In the genomic region with DNA sequence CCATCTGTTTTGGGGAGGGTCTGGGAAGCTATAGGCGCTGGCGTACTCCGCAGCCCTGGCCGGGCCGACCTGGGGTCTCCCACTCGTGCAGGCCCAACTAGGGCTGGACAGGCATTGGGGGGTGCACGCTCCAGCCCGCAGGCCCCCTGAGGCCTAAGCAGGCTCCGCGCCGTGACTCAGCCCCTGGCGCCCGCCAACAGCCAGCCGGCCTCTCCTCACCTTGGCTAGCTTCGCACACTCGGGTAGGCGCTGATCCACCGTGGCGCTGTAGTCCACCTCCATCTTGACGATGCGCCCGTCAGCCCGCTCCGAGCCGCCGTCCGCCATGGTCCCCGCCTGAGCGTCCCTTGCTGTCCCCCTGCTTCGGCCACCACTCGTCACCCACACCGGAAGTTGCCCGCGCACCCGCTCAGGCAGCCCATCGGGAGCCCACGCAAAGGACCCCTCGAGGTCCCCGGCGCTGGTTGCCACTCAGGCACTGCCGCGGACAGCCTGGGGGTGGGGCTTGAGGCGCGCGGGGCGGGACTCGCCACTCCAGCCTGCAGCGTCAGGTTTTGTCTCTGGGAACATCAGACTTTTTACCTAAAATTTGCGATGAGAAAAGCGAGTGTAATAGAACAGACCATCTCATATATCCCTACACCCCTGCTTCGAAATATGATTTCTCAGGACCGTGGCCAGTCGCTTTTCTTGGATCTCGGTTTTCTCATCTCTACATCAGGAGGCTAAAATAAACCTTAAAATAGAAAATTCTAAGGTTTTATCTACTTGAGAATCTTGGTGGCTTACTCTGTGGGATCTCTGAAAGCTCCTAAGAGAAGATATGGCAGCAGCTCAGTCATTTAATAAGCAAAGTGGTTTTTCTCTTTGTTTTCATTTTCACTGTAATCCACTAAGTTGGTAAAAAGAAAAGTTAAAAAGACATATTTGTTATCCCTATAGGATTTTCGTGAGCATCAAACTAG, we compare ENCODE assay signal across 1 cellular context.
TF ChIP-seq lines count a peak whose summit lies in the region.

A gene (minus strand): TSS at position 385 of the 965 bp plus-strand sequence. CDS start 58 bp downstream, at position 327.

TF ChIP-seq in HepG2, 621 proteins besides CTCF, POLR2A, EP300 and RAD21 (continued from another document and continues in another):
- TF ChIP-seq, protein P1, sequence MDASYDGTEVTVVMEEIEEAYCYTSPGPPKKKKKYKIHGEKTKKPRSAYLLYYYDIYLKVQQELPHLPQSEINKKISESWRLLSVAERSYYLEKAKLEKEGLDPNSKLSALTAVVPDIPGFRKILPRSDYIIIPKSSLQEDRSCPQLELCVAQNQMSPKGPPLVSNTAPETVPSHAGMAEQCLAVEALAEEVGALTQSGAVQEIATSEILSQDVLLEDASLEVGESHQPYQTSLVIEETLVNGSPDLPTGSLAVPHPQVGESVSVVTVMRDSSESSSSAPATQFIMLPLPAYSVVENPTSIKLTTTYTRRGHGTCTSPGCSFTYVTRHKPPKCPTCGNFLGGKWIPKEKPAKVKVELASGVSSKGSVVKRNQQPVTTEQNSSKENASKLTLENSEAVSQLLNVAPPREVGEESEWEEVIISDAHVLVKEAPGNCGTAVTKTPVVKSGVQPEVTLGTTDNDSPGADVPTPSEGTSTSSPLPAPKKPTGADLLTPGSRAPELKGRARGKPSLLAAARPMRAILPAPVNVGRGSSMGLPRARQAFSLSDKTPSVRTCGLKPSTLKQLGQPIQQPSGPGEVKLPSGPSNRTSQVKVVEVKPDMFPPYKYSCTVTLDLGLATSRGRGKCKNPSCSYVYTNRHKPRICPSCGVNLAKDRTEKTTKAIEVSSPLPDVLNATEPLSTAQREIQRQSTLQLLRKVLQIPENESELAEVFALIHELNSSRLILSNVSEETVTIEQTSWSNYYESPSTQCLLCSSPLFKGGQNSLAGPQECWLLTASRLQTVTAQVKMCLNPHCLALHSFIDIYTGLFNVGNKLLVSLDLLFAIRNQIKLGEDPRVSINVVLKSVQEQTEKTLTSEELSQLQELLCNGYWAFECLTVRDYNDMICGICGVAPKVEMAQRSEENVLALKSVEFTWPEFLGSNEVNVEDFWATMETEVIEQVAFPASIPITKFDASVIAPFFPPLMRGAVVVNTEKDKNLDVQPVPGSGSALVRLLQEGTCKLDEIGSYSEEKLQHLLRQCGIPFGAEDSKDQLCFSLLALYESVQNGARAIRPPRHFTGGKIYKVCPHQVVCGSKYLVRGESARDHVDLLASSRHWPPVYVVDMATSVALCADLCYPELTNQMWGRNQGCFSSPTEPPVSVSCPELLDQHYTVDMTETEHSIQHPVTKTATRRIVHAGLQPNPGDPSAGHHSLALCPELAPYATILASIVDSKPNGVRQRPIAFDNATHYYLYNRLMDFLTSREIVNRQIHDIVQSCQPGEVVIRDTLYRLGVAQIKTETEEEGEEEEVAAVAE (CRISPR knock-in tag; IDR thresholded peaks at IDR 0.05; ENCODE audit: borderline replicate concordance) = peak; percentile 85
- TF ChIP-seq ZNF883 (CRISPR knock-in tag; IDR thresholded peaks at IDR 0.05; ENCODE audit: not compliant biosample characterization) (peak; percentile 99), SP4 (CRISPR knock-in tag; IDR thresholded peaks at IDR 0.05) (peak; percentile 88; the same call in 1 of the 2 replicates), PCBP1 (IDR thresholded peaks at IDR 0.05; ENCODE audit: borderline replicate concordance, low read depth, low read length) (peak; percentile 87; the same call in 1 of the 2 replicates), ZNF670 (CRISPR knock-in tag; IDR thresholded peaks at IDR 0.05; ENCODE audit: borderline replicate concordance) (peak; percentile 65), ZNF589 (CRISPR knock-in tag; conservative IDR thresholded peaks at IDR 0.05) (0 out of 2 replicates have a peak, but pooled peaks have one; percentile 58), ZNF790 (CRISPR knock-in tag; IDR thresholded peaks at IDR 0.05; ENCODE audit: borderline replicate concordance) (peak; percentile 92), ZNF615 (CRISPR knock-in tag; IDR thresholded peaks at IDR 0.05; ENCODE audit: borderline replicate concordance) (no peak), ZFYVE20 (CRISPR knock-in tag; IDR thresholded peaks at IDR 0.05; ENCODE audit: borderline replicate concordance, low read depth) (peak; percentile 64; the same call in 1 of the 2 replicates), MYNN (CRISPR knock-in tag; IDR thresholded peaks at IDR 0.05; ENCODE audit: low read depth) (no peak), SKI (IDR thresholded peaks at IDR 0.05; ENCODE audit: partially characterized antibody) (peak; percentile 57), MAFF (IDR thresholded peaks at IDR 0.05; ENCODE audit: low read depth, low read length) (no peak; the same call in 1 of the 2 replicates), ZFX (CRISPR knock-in tag; IDR thresholded peaks at IDR 0.05; ENCODE audit: low read depth) (peak; percentile 100), ZNF7 (CRISPR knock-in tag; IDR thresholded peaks at IDR 0.05) (peak; percentile 47), XBP1 (CRISPR knock-in tag; IDR thresholded peaks at IDR 0.05) (no peak), TEAD3 (CRISPR knock-in tag; optimal IDR thresholded peaks at IDR 0.05; ENCODE audit: borderline replicate concordance) (peak; percentile 71), FOSL1 (CRISPR knock-in tag; IDR thresholded peaks at IDR 0.05; ENCODE audit: borderline replicate concordance) (no peak), ZNF660 (CRISPR knock-in tag; IDR thresholded peaks at IDR 0.05; ENCODE audit: borderline replicate concordance, low read depth) (no peak), ZMAT3 (CRISPR knock-in tag; conservative IDR thresholded peaks at IDR 0.05) (peak; percentile 98), ZNF20 (CRISPR knock-in tag; IDR thresholded peaks at IDR 0.05) (no peak), FOXK2 (IDR thresholded peaks at IDR 0.05) (no peak), SUZ12 (IDR thresholded peaks at IDR 0.05; ENCODE audit: low read depth, low read length) (no peak), HNRNPLL (IDR thresholded peaks at IDR 0.05; ENCODE audit: low read depth, low read length, poor library complexity, severe bottlenecking) (peak; percentile 61), HIVEP1 (CRISPR knock-in tag; IDR thresholded peaks at IDR 0.05) (peak; percentile 89), MTF1 (CRISPR knock-in tag; IDR thresholded peaks at IDR 0.05) (no peak; the same call in 1 of the 2 replicates)
- TF ChIP-seq, protein P2, sequence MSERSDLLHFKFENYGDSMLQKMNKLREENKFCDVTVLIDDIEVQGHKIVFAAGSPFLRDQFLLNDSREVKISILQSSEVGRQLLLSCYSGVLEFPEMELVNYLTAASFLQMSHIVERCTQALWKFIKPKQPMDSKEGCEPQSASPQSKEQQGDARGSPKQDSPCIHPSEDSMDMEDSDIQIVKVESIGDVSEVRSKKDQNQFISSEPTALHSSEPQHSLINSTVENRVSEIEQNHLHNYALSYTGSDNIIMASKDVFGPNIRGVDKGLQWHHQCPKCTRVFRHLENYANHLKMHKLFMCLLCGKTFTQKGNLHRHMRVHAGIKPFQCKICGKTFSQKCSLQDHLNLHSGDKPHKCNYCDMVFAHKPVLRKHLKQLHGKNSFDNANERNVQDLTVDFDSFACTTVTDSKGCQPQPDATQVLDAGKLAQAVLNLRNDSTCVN (CRISPR knock-in tag; IDR thresholded peaks at IDR 0.05; ENCODE audit: borderline replicate concordance) = peak; percentile 89
- TF ChIP-seq, protein P3, sequence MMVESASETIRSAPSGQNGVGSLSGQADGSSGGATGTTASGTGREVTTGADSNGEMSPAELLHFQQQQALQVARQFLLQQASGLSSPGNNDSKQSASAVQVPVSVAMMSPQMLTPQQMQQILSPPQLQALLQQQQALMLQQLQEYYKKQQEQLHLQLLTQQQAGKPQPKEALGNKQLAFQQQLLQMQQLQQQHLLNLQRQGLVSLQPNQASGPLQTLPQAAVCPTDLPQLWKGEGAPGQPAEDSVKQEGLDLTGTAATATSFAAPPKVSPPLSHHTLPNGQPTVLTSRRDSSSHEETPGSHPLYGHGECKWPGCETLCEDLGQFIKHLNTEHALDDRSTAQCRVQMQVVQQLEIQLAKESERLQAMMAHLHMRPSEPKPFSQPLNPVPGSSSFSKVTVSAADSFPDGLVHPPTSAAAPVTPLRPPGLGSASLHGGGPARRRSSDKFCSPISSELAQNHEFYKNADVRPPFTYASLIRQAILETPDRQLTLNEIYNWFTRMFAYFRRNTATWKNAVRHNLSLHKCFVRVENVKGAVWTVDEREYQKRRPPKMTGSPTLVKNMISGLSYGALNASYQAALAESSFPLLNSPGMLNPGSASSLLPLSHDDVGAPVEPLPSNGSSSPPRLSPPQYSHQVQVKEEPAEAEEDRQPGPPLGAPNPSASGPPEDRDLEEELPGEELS (CRISPR knock-in tag; IDR thresholded peaks at IDR 0.05) = peak; percentile 36; the same call in 1 of the 2 replicates
- TF ChIP-seq, protein P4, sequence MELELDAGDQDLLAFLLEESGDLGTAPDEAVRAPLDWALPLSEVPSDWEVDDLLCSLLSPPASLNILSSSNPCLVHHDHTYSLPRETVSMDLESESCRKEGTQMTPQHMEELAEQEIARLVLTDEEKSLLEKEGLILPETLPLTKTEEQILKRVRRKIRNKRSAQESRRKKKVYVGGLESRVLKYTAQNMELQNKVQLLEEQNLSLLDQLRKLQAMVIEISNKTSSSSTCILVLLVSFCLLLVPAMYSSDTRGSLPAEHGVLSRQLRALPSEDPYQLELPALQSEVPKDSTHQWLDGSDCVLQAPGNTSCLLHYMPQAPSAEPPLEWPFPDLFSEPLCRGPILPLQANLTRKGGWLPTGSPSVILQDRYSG (CRISPR knock-in tag; IDR thresholded peaks at IDR 0.05) = no peak; the same call in 1 of the 2 replicates
- TF ChIP-seq, protein P5, sequence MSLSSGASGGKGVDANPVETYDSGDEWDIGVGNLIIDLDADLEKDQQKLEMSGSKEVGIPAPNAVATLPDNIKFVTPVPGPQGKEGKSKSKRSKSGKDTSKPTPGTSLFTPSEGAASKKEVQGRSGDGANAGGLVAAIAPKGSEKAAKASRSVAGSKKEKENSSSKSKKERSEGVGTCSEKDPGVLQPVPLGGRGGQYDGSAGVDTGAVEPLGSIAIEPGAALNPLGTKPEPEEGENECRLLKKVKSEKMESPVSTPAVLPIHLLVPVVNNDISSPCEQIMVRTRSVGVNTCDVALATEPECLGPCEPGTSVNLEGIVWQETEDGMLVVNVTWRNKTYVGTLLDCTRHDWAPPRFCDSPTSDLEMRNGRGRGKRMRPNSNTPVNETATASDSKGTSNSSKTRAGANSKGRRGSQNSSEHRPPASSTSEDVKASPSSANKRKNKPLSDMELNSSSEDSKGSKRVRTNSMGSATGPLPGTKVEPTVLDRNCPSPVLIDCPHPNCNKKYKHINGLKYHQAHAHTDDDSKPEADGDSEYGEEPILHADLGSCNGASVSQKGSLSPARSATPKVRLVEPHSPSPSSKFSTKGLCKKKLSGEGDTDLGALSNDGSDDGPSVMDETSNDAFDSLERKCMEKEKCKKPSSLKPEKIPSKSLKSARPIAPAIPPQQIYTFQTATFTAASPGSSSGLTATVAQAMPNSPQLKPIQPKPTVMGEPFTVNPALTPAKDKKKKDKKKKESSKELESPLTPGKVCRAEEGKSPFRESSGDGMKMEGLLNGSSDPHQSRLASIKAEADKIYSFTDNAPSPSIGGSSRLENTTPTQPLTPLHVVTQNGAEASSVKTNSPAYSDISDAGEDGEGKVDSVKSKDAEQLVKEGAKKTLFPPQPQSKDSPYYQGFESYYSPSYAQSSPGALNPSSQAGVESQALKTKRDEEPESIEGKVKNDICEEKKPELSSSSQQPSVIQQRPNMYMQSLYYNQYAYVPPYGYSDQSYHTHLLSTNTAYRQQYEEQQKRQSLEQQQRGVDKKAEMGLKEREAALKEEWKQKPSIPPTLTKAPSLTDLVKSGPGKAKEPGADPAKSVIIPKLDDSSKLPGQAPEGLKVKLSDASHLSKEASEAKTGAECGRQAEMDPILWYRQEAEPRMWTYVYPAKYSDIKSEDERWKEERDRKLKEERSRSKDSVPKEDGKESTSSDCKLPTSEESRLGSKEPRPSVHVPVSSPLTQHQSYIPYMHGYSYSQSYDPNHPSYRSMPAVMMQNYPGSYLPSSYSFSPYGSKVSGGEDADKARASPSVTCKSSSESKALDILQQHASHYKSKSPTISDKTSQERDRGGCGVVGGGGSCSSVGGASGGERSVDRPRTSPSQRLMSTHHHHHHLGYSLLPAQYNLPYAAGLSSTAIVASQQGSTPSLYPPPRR (CRISPR knock-in tag; IDR thresholded peaks at IDR 0.05; ENCODE audit: borderline replicate concordance) = peak; percentile 64
- TF ChIP-seq, protein P6, sequence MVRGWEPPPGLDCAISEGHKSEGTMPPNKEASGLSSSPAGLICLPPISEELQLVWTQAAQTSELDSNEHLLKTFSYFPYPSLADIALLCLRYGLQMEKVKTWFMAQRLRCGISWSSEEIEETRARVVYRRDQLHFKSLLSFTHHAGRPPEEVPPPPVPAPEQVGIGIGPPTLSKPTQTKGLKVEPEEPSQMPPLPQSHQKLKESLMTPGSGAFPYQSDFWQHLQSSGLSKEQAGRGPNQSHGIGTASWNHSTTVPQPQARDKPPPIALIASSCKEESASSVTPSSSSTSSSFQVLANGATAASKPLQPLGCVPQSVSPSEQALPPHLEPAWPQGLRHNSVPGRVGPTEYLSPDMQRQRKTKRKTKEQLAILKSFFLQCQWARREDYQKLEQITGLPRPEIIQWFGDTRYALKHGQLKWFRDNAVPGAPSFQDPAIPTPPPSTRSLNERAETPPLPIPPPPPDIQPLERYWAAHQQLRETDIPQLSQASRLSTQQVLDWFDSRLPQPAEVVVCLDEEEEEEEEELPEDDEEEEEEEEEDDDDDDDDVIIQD (CRISPR knock-in tag; IDR thresholded peaks at IDR 0.05; ENCODE audit: low read depth) = 0 out of 2 replicates have a peak, but pooled peaks have one; percentile 53
- TF ChIP-seq, protein P7, sequence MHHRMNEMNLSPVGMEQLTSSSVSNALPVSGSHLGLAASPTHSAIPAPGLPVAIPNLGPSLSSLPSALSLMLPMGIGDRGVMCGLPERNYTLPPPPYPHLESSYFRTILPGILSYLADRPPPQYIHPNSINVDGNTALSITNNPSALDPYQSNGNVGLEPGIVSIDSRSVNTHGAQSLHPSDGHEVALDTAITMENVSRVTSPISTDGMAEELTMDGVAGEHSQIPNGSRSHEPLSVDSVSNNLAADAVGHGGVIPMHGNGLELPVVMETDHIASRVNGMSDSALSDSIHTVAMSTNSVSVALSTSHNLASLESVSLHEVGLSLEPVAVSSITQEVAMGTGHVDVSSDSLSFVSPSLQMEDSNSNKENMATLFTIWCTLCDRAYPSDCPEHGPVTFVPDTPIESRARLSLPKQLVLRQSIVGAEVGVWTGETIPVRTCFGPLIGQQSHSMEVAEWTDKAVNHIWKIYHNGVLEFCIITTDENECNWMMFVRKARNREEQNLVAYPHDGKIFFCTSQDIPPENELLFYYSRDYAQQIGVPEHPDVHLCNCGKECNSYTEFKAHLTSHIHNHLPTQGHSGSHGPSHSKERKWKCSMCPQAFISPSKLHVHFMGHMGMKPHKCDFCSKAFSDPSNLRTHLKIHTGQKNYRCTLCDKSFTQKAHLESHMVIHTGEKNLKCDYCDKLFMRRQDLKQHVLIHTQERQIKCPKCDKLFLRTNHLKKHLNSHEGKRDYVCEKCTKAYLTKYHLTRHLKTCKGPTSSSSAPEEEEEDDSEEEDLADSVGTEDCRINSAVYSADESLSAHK (CRISPR knock-in tag; IDR thresholded peaks at IDR 0.05; ENCODE audit: borderline replicate concordance) = no peak
- TF ChIP-seq, protein P8, sequence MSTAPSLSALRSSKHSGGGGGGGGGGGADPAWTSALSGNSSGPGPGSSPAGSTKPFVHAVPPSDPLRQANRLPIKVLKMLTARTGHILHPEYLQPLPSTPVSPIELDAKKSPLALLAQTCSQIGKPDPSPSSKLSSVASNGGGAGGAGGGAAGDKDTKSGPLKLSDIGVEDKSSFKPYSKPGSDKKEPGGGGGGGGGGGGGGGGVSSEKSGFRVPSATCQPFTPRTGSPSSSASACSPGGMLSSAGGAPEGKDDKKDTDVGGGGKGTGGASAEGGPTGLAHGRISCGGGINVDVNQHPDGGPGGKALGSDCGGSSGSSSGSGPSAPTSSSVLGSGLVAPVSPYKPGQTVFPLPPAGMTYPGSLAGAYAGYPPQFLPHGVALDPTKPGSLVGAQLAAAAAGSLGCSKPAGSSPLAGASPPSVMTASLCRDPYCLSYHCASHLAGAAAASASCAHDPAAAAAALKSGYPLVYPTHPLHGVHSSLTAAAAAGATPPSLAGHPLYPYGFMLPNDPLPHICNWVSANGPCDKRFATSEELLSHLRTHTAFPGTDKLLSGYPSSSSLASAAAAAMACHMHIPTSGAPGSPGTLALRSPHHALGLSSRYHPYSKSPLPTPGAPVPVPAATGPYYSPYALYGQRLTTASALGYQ (CRISPR knock-in tag; IDR thresholded peaks at IDR 0.05) = no peak; the same call in 1 of the 2 replicates
